Comparison of ENCODE assay signal across 27 cellular contexts in the genomic region with DNA sequence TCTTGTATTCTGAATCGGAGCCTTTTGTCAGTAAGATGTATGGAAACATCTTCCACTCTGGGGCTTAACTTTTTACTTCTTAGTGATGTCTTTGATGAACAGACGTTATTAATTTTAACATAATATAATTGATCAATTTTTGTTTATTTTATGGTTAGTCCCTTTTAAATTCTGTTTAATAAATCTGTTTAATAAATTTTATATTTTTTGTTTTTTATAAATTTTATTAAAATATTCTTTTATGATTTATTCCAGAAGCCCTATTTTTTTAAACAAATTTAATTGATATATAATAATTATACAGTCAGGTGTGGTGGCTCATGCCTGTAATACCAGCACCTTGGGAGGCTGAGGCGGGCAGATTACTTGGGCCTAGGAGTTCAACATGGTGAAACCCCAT.
"Had no signal": no experiment of that assay in that cellular context is flagged by ENCODE, and none has a peak within 500 bp of the region (broad histone marks: within the 10 kb centered on the region; RNA-seq: fewer than 3 reads in every experiment).

No MANE protein-coding gene starts in this region.

- H3K27me3 ChIP-seq: brain microvascular endothelial cell, esophagus squamous epithelium had no signal

- ATAC-seq: effector memory CD8-positive, alpha-beta T cell; T-cell had no signal

- H3K36me3 ChIP-seq: brain microvascular endothelial cell, esophagus squamous epithelium had no signal

- DNase-seq: activated CD4-positive, alpha-beta T cell treated with anti-CD3 and anti-CD28 coated beads for 1 hour; activated CD4-positive, alpha-beta T cell treated with anti-CD3 and anti-CD28 coated beads for 4 hours; activated CD4-positive, alpha-beta T cell treated with anti-CD3 and anti-CD28 coated beads, Interleukin-2, amount 10 ng/mL, durations not matched to agents 7 days and 5 days; activated CD4-positive, alpha-beta T cell treated with anti-CD3 and anti-CD28 coated beads, Interleukin-2, amount 50 U/mL, for 4 hours; activated CD8-positive, alpha-beta memory T cell treated with anti-CD3 and anti-CD28 coated beads for 24 hours; activated CD8-positive, alpha-beta T cell treated with anti-CD3 and anti-CD28 coated beads for 36 hours; activated effector memory CD4-positive, alpha-beta T cell treated with Interleukin-2 at 50 U/mL for 16 hours; activated gamma-delta T cell treated with Interleukin-2 at 50 U/mL for 16 hours; activated naive CD4-positive, alpha-beta T cell treated with anti-CD3 and anti-CD28 coated beads, Interleukin-2, amount 50 U/mL, for 16 hours; activated naive CD4-positive, alpha-beta T cell treated with Interleukin-2 at 50 U/mL for 16 hours; activated T-cell treated with anti-CD3 and anti-CD28 coated beads, Interleukin-2, amount 50 U/mL, for 4 hours; amniotic stem cell; anterior cingulate cortex; brain microvascular endothelial cell; cortex of kidney; dermis blood vessel endothelial cell; effector CD4-positive, alpha-beta T cell; effector memory CD8-positive, alpha-beta T cell; esophagus squamous epithelium; foreskin melanocyte; head of caudate nucleus; T-cell; T1000 had no signal

- FAIRE-seq: astrocyte, bronchial epithelial cell, endothelial cell of umbilical vein had no signal

- H3K27ac ChIP-seq: brain microvascular endothelial cell, epithelial cell of prostate, esophagus squamous epithelium had no signal

- H3K4me3 ChIP-seq: esophagus squamous epithelium had no signal
